ENCODE assay signal across 1 cellular context in the genomic region with DNA sequence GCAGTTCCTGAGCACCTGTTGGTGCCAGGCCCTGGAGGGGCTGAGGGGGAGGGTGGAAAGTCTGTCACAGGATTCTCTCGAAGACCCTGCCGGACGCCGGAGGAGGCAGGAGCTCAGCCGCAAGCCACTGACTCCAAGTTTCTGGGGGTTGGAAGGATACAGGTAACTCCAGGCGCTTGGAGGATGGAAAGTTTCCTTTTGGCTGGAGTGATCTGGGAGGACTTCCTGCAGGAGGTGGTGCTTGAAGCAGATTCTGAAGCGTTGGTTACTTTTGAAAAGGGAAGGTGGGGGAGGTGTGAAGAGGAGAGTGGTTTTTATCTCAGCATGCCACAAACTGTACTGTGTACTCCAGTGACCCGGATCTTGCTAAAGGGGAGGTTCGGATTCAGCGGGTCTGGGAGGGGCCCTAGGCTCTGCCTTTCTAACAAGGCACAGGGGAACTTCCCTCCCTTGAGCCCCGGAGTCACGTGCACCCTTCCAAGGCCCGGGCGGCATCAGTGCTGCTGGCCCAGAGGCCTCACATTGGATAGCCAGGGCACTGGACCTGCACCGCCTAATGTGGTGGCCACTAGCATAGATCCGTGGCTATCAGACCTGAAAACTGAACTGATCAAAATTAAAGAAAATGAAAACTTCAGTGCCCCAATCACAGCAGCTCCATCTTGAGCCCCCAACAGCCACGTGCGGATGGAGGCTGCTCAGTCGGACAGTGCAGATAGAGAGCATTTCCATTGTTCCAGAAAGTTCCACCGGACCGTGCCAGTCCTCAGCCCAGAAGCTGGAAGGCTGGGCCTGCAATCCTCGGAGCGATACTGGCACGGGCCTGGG.
A peak's percentile ranks its signal among the peaks of the same experiment; 100 is the strongest.
TF ChIP-seq lines count a peak whose summit lies in the region.

No MANE protein-coding gene starts in this region.

TF ChIP-seq in GM12878, 131 proteins besides CTCF, POLR2A, EP300 and RAD21 (continued from another document):
- TF ChIP-seq, protein P1, sequence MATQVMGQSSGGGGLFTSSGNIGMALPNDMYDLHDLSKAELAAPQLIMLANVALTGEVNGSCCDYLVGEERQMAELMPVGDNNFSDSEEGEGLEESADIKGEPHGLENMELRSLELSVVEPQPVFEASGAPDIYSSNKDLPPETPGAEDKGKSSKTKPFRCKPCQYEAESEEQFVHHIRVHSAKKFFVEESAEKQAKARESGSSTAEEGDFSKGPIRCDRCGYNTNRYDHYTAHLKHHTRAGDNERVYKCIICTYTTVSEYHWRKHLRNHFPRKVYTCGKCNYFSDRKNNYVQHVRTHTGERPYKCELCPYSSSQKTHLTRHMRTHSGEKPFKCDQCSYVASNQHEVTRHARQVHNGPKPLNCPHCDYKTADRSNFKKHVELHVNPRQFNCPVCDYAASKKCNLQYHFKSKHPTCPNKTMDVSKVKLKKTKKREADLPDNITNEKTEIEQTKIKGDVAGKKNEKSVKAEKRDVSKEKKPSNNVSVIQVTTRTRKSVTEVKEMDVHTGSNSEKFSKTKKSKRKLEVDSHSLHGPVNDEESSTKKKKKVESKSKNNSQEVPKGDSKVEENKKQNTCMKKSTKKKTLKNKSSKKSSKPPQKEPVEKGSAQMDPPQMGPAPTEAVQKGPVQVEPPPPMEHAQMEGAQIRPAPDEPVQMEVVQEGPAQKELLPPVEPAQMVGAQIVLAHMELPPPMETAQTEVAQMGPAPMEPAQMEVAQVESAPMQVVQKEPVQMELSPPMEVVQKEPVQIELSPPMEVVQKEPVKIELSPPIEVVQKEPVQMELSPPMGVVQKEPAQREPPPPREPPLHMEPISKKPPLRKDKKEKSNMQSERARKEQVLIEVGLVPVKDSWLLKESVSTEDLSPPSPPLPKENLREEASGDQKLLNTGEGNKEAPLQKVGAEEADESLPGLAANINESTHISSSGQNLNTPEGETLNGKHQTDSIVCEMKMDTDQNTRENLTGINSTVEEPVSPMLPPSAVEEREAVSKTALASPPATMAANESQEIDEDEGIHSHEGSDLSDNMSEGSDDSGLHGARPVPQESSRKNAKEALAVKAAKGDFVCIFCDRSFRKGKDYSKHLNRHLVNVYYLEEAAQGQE (IDR thresholded peaks at IDR 0.05; ENCODE audit: low read depth, low read length): no peak
- 0 out of 2 replicates have a peak, but pooled peaks have one; percentile 23 for TF ChIP-seq BCL11A (IDR thresholded peaks at IDR 0.05; ENCODE audit: low read depth, low read length)
TF ChIP-seq in GM12878: peak in this region for 35.
